Comparison of ENCODE assay signal across 1 cellular context in the genomic region with DNA sequence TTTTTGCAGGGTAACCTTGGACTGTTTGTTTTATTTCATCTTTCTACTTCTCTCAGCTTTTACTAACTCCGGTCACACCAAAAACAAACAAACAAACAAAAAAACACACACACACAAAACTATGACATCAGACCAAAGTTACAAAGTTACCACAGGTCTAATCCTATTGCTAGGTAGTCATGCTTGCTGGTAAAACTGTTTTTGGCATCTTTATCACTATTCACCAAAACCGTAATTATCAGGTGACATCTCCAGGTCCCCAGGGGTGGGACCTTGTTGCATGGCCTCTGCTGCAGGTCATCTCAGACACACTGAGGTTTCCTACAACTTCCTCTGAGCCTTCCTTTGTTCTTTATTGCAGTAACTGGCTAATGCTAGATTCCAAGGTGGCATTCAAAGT.
TF ChIP-seq lines count a peak whose summit lies in the region.

No MANE protein-coding gene starts in this region.

TF ChIP-seq in IMR-90, 13 proteins besides CTCF, POLR2A, EP300 and RAD21 (continued from another document):
- TF ChIP-seq MXI1 (IDR thresholded peaks at IDR 0.05; ENCODE audit: borderline replicate concordance, low read depth, low read length) (no peak), CHD1 (IDR thresholded peaks at IDR 0.05; ENCODE audit: low read depth, low read length) (no peak), RCOR1 (IDR thresholded peaks at IDR 0.05; ENCODE audit: insufficient replicate concordance, low read length) (no peak)
